Comparison of ENCODE assay signal across 2 cellular contexts in the genomic region with DNA sequence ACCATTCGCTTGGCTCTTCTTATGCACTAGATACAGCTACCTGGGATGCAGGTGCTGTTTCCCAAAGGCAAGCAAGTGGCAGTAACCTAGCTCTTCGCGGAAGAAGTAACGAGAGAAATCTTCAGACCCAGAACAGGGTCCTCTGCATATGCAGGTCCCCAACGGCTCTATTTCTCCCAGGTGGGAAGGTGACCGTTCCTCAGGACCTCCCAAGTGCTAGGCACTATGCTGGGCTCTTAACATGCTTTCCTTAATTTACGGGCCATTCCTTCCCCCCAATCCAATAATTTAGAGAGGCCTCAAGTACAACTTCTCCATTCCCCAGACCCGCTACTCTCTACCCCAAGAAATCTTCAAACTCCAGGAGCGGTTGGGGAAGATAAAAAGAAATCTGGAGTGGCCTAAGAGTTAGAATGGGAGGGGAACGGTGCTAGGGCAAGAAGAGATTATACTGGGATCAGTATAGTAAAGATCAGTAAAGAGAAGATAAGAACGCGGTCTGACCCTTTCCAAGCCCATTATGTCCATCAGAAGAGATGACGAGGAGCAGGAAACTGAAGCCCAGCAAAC.
TF ChIP-seq lines count a peak whose summit lies in the region.

No MANE protein-coding gene starts in this region.

TF ChIP-seq in A549, 52 proteins besides CTCF, POLR2A, EP300 and RAD21:
- no peak for TF ChIP-seq JUN (IDR thresholded peaks at IDR 0.05)

TF ChIP-seq in IMR-90, 13 proteins besides CTCF, POLR2A, EP300 and RAD21:
- no peak for TF ChIP-seq MAFK (IDR thresholded peaks at IDR 0.05; ENCODE audit: low read depth, low read length)
- TF ChIP-seq SMC3 (IDR thresholded peaks at IDR 0.05; ENCODE audit: low read depth, low read length): no peak
- TF ChIP-seq NFE2L2 (IDR thresholded peaks at IDR 0.05; ENCODE audit: low read depth, low read length): no peak
- TF ChIP-seq BHLHE40 (IDR thresholded peaks at IDR 0.05; ENCODE audit: low read depth, low read length): no peak
- TF ChIP-seq, protein P1, sequence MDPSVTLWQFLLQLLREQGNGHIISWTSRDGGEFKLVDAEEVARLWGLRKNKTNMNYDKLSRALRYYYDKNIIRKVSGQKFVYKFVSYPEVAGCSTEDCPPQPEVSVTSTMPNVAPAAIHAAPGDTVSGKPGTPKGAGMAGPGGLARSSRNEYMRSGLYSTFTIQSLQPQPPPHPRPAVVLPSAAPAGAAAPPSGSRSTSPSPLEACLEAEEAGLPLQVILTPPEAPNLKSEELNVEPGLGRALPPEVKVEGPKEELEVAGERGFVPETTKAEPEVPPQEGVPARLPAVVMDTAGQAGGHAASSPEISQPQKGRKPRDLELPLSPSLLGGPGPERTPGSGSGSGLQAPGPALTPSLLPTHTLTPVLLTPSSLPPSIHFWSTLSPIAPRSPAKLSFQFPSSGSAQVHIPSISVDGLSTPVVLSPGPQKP (IDR thresholded peaks at IDR 0.05; ENCODE audit: borderline replicate concordance, low read depth, low read length): no peak
- no peak for TF ChIP-seq RCOR1 (IDR thresholded peaks at IDR 0.05; ENCODE audit: insufficient replicate concordance, low read length)
- TF ChIP-seq FOS (IDR thresholded peaks at IDR 0.05; ENCODE audit: low read depth, low read length): no peak
- no peak for TF ChIP-seq CEBPB (IDR thresholded peaks at IDR 0.05; ENCODE audit: low read depth, low read length)
- TF ChIP-seq, protein P2, sequence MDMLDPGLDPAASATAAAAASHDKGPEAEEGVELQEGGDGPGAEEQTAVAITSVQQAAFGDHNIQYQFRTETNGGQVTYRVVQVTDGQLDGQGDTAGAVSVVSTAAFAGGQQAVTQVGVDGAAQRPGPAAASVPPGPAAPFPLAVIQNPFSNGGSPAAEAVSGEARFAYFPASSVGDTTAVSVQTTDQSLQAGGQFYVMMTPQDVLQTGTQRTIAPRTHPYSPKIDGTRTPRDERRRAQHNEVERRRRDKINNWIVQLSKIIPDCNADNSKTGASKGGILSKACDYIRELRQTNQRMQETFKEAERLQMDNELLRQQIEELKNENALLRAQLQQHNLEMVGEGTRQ (IDR thresholded peaks at IDR 0.05; ENCODE audit: low read depth, low read length): no peak
- no peak for TF ChIP-seq MXI1 (IDR thresholded peaks at IDR 0.05; ENCODE audit: borderline replicate concordance, low read depth, low read length)
- no peak for TF ChIP-seq RFX5 (IDR thresholded peaks at IDR 0.05; ENCODE audit: low read depth, low read length)
- no peak for TF ChIP-seq CHD1 (IDR thresholded peaks at IDR 0.05; ENCODE audit: low read depth, low read length)
- TF ChIP-seq MAZ (IDR thresholded peaks at IDR 0.05; ENCODE audit: borderline replicate concordance, low read depth, low read length): no peak
